ENCODE assay signal across 8 cellular contexts in genomic region chr1:212284332-212284743, GRCh38. TPM values are rescaled to one million over a fixed set of nuclear protein-coding genes. Genes with fewer than 3 reads are reported as not detected.
DNase-seq lines count a peak whose midpoint lies in the region; ATAC-seq, FAIRE-seq and TF ChIP-seq lines count a peak whose summit lies in the region.

No MANE protein-coding gene starts in this region.

- H3K27me3 ChIP-seq in GM12878 (replicated peaks in 1 of 2; ENCODE audit: control insufficient read depth in 2 of 2, insufficient read depth in 2 of 2, low read length in 1 of 2) (no peaks in the 10 kb centered on the region), lower lobe of right lung (ENCODE audit: low read depth) (no peaks in the 10 kb centered on the region), transverse colon (no peaks in the 10 kb centered on the region)

- CTCF ChIA-PET in GM12878 (lab: Yijun Ruan, JAX) = interaction anchor here (0.6 to 1.6 kb wide), 11 partner anchors 10 to 603 kb away, joined by 3 to 6 read pairs (median 4); partner anchors contain the start of genes DTL and INTS7

- H3K36me3 ChIP-seq in GM12878 (ENCODE audit: control insufficient read depth in 2 of 2, insufficient read depth in 2 of 2, low read length in 1 of 2) = no peaks in the 10 kb centered on the region
- no peaks in the 10 kb centered on the region for H3K36me3 ChIP-seq in lower lobe of right lung
- H3K36me3 ChIP-seq in transverse colon = no peaks in the 10 kb centered on the region

- H3K4me1 ChIP-seq in GM12878 (ENCODE audit: control insufficient read depth, insufficient read depth, low read length) = peaks cover 7% of the 10 kb centered on the region
- H3K4me1 ChIP-seq in lower lobe of right lung = peaks cover 28% of the 10 kb centered on the region
- peaks cover 6 to 31% (median 29%) of the 10 kb centered on the region in 4 donors for H3K4me1 ChIP-seq in transverse colon

- H3K27ac Mint-ChIP-seq in activated T-cell treated with anti-CD3 and anti-CD28 coated beads, Interleukin-2, amount 50 U/mL, for 72 hours = peak overlapping the region; percentile 93

- ATAC-seq in activated T-cell treated with anti-CD3 and anti-CD28 coated beads, Interleukin-2, amount 50 U/mL, for 72 hours (replicated peaks in 1 of 2) = no peak
- ATAC-seq in GM12878 (no peak), lower lobe of right lung (peak in 1 of 2 donors; percentile 0), HG03571 (IDR thresholded peaks at IDR 0.05; ENCODE audit: unreplicated experiment) (no peak)

- peak overlapping the region; percentile 50 for H3K9ac ChIP-seq in GM12878 (ENCODE audit: control insufficient read depth, insufficient read depth, low read length)

- peak overlapping the region; percentile 55 for H3K27ac ChIP-seq in GM12878 (ENCODE audit: control insufficient read depth, insufficient read depth)
- peak overlapping the region; percentile 99 for H3K27ac ChIP-seq in lower lobe of right lung
- peak overlapping the region; percentile 92 to 100 (median 99) for H3K27ac ChIP-seq in transverse colon

- peaks cover 35% of the 10 kb centered on the region for H3K4me1 Mint-ChIP-seq in activated T-cell treated with anti-CD3 and anti-CD28 coated beads, Interleukin-2, amount 50 U/mL, for 72 hours (ENCODE audit: low read depth)

- intact Hi-C loops in GM12878 (cut with micrococcal nuclease; ENCODE audit: unreplicated experiment) = no loop called here
- intact Hi-C loops in lower lobe of right lung (cut with DNase I) = no loop called here
- intact Hi-C loops in transverse colon (cut with DNase I; ENCODE audit: low total_unique reads) = no loop called here

- in situ Hi-C loops in GM12878 (cut with MboI) = no loop called here
- in situ Hi-C loops in transverse colon (cut with MboI; ENCODE audit: low pct_ligation_motif_present in 1 of 4, low pct_unique_long_range_greater_than_20kb in 1 of 4, low sequenced_read_pairs in 3 of 4) = no loop called here

- no peaks in the 10 kb centered on the region for H3K27me3 Mint-ChIP-seq in activated T-cell treated with anti-CD3 and anti-CD28 coated beads, Interleukin-2, amount 50 U/mL, for 72 hours (ENCODE audit: low read depth)

- TF ChIP-seq POLR2A in GM12878 (IDR thresholded peaks at IDR 0.05; ENCODE audit: low read depth, low read length) = no peak
- no peak for TF ChIP-seq POLR2A in transverse colon (IDR thresholded peaks at IDR 0.05)

- RAD21 ChIA-PET in GM12878 (lab: Charles Lee; ENCODE audit: unreplicated experiment) = interaction anchor here (0.5 to 1.9 kb wide), 12 partner anchors 17 to 603 kb away, joined by 3 to 6 read pairs (median 4); partner anchors contain the start of genes DTL and INTS7

- peak overlapping the region; percentile 94 for H3K4me2 ChIP-seq in GM12878 (ENCODE audit: control insufficient read depth, insufficient read depth)

- TF ChIP-seq CTCF in GM12878 (IDR thresholded peaks at IDR 0.05 in 2 of 3, conservative IDR thresholded peaks at IDR 0.05 in 1 of 3; ENCODE audit: control insufficient read depth in 2 of 3, extremely low read depth in 1 of 3, insufficient read depth in 1 of 3, low read depth in 3 of 3, low read length in 3 of 3) = no peak
- no peak for TF ChIP-seq CTCF in lower lobe of right lung (IDR thresholded peaks at IDR 0.05)
- no peak for TF ChIP-seq CTCF in transverse colon (IDR thresholded peaks at IDR 0.05)

- no peak for TF ChIP-seq EP300 in GM12878 (IDR thresholded peaks at IDR 0.05; ENCODE audit: borderline replicate concordance in 1 of 2, control insufficient read depth in 1 of 2, low read depth in 2 of 2, low read length in 2 of 2)
- TF ChIP-seq EP300 in transverse colon (IDR thresholded peaks at IDR 0.05; ENCODE audit: low read depth) = no peak

- POLR2A ChIA-PET in GM12878 (lab: Charles Lee) = interaction anchor here (0.6 to 1.5 kb wide), 4 partner anchors 9 to 56 kb away, joined by 3 read pairs; no protein-coding TSS in a partner anchor

- peaks cover 4 to 6% of the 10 kb centered on the region in 2 donors for H3K36me3 Mint-ChIP-seq in activated T-cell treated with anti-CD3 and anti-CD28 coated beads, Interleukin-2, amount 50 U/mL, for 72 hours (ENCODE audit: insufficient read depth in 2 of 2)

- WGBS in GM12878 (ENCODE audit: insufficient coverage, insufficient replicate concordance, low lambda C conversion rate, missing lambda C conversion rate) = 19% methylated on average over 14 of the region's 14 CpGs
- WGBS in transverse colon (ENCODE audit: low coverage in 1 of 2), 2 donors = 13 to 42% methylated on average over 5 to 14 of the region's 14 CpGs

- no peaks in the 10 kb centered on the region for H3K9me3 Mint-ChIP-seq in activated T-cell treated with anti-CD3 and anti-CD28 coated beads, Interleukin-2, amount 50 U/mL, for 72 hours

- no peak for DNase-seq in activated T-cell treated with anti-CD3 and anti-CD28 coated beads, Interleukin-2, amount 50 U/mL, for 72 hours
- DNase-seq in activated T-cell treated with anti-CD3 and anti-CD28 coated beads for 4 hours (no peak), GM12878 (ENCODE audit: low read depth, low spot score) (no peak), lower lobe of right lung (no peak), transverse colon (no peak), NCI-H187 treated with DMSO at 0.1 percent for 48 hours (lab: John Stamatoyannopoulos, UW) (no peak), H4 (ENCODE audit: low spot score) (no peak)

- no peak for TF ChIP-seq RAD21 in GM12878 (IDR thresholded peaks at IDR 0.05; ENCODE audit: insufficient read depth, low read depth, low read length)

- SMC1A ChIA-PET in GM12878 (lab: Charles Lee; ENCODE audit: uncharacterized antibody, unreplicated experiment) = interaction anchor here (0.8 to 5.1 kb wide), 7 partner anchors 14 to 603 kb away, joined by 3 to 31 read pairs (median 4); partner anchors contain the start of genes DTL and INTS7

- TSS peak; percentile 85 for BruUV-seq in GM12878 (replicated peaks; lab: Mats Ljungman, UMichigan)

- no peak for FAIRE-seq in GM12878 (lab: Jason Lieb, UNC)

- no peaks in the 10 kb centered on the region for H4K20me1 ChIP-seq in GM12878 (ENCODE audit: control insufficient read depth, insufficient read depth)

- H3K4me3 Mint-ChIP-seq in activated T-cell treated with anti-CD3 and anti-CD28 coated beads, Interleukin-2, amount 50 U/mL, for 72 hours = peak overlapping the region; percentile 100

- peak overlapping the region; percentile 65 for H2AFZ ChIP-seq in GM12878 (ENCODE audit: control insufficient read depth, low read depth, low read length)

- H3K79me2 ChIP-seq in GM12878 (ENCODE audit: control insufficient read depth, insufficient read depth, low read length) = peaks cover 41% of the 10 kb centered on the region

- H3K4me3 ChIP-seq in GM12878 (peak overlapping the region; percentile 75), lower lobe of right lung (peak overlapping the region; percentile 91), transverse colon (peak overlapping the region; percentile 59 to 83 (median 76))

- H3K9me3 ChIP-seq in GM12878 (replicated peaks; ENCODE audit: control insufficient read depth, insufficient read depth, low read length) = no peaks in the 10 kb centered on the region
- H3K9me3 ChIP-seq in lower lobe of right lung = no peaks in the 10 kb centered on the region
- no peaks in the 10 kb centered on the region for H3K9me3 ChIP-seq in transverse colon

TF ChIP-seq in GM12878, 131 proteins besides CTCF, POLR2A, EP300 and RAD21 (continues in another document):
- TF ChIP-seq, protein P1, sequence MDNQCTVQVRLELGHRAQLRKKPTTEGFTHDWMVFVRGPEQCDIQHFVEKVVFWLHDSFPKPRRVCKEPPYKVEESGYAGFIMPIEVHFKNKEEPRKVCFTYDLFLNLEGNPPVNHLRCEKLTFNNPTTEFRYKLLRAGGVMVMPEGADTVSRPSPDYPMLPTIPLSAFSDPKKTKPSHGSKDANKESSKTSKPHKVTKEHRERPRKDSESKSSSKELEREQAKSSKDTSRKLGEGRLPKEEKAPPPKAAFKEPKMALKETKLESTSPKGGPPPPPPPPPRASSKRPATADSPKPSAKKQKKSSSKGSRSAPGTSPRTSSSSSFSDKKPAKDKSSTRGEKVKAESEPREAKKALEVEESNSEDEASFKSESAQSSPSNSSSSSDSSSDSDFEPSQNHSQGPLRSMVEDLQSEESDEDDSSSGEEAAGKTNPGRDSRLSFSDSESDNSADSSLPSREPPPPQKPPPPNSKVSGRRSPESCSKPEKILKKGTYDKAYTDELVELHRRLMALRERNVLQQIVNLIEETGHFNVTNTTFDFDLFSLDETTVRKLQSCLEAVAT (IDR thresholded peaks at IDR 0.05) = 0 out of 2 replicates have a peak, but pooled peaks have one; percentile 49
- TF ChIP-seq RUNX3 (IDR thresholded peaks at IDR 0.05; ENCODE audit: low read length) (peak; percentile 90), IKZF1 (conservative IDR thresholded peaks at IDR 0.05) (peak; percentile 46), POU2F2 (IDR thresholded peaks at IDR 0.05; ENCODE audit: borderline replicate concordance, low read depth, low read length) (0 out of 3 replicates have a peak, but pooled peaks have one; percentile 35), BMI1 (IDR thresholded peaks at IDR 0.05; ENCODE audit: borderline replicate concordance) (no peak), CBFB (IDR thresholded peaks at IDR 0.05; ENCODE audit: low read depth) (0 out of 2 replicates have a peak, but pooled peaks have one; percentile 51), IKZF2 (IDR thresholded peaks at IDR 0.05) (0 out of 4 replicates have a peak, but pooled peaks have one; percentile 16 to 24), MTA2 (IDR thresholded peaks at IDR 0.05; ENCODE audit: low read depth) (peak; percentile 58; the same call in 1 of the 2 replicates)

RNA-seq across cellular contexts. Expression of gene PPP2R5A, which starts 0.9 kb away (rescaled TPM):
- 10 to 100 TPM; 43.7 to 52.0 TPM for total RNA-seq in activated T-cell treated with anti-CD3 and anti-CD28 coated beads, Interleukin-2, amount 50 U/mL, for 72 hours
- 29.8 and 32.8 TPM in 2 replicates for total RNA-seq in GM12878 (2013; cell fraction: nucleolus; rRNA removed)
- total RNA-seq in GM12878 (2014; rRNA removed) = 32.1 and 33.7 TPM in 2 replicates
- 27.8 and 28.8 TPM in 2 replicates for total RNA-seq in GM12878 (2014; rRNA removed; fragmentation: Illumina TruSeq; extraction: Trizol)
- total RNA-seq in GM12878 (2021) = 33.2 and 33.8 TPM in 2 replicates
- 14.4 TPM for polyA plus RNA-seq in GM12878 (2011; ENCODE audit: low read depth)
- polyA plus RNA-seq in GM12878 (2011; rRNA removed) = 40.6 and 59.7 TPM in 2 replicates
- 18.9 and 19.7 TPM in 2 replicates for polyA plus RNA-seq in GM12878 (2011; cell fraction: cytosol; rRNA removed)
- polyA plus RNA-seq in GM12878 (2011; cell fraction: nucleus; rRNA removed) = 14.5 and 16.0 TPM in 2 replicates
- 18.5 and 29.1 TPM in 2 replicates for polyA plus RNA-seq in GM12878 (2012)
- 35.7 and 47.3 TPM in 2 replicates for polyA plus RNA-seq in GM12878 (2014; fragmentation: Illumina TruSeq; extraction: Trizol)
- 10 to 100 TPM; 15.4 to 18.2 TPM for polyA plus RNA-seq in GM12878 (2014; fragmentation: Nextera tagmentation; extraction: Ambion mirVana)
- 21.7 and 25.1 TPM in 2 replicates for polyA plus RNA-seq in GM12878 (2014; rRNA removed)
- 10 to 100 TPM; 32.8 to 39.3 TPM for polyA plus RNA-seq in GM12878 (2016; fragmentation: Nextera tagmentation; extraction: Ambion mirVana)
- polyA minus RNA-seq in GM12878 (2011; rRNA and poly(A)+ RNA removed) = 13.4 and 18.4 TPM in 2 replicates
- 10.0 and 10.5 TPM in 2 replicates for polyA minus RNA-seq in GM12878 (2011; cell fraction: cytosol; rRNA and poly(A)+ RNA removed)
- 8.9 and 16.2 TPM in 2 replicates for polyA minus RNA-seq in GM12878 (2011; cell fraction: nucleus; rRNA and poly(A)+ RNA removed)
- total RNA-seq in lower lobe of right lung = 91.5 TPM
- total RNA-seq in transverse colon = 10 to 100 TPM; 32.2 to 68.3 (median 51.8) TPM
- total RNA-seq in H4 (2014; rRNA removed; shearing (Covaris generic)) = 15.1 and 18.4 TPM in 2 replicates
